ENCODE assay signal across 16 cellular contexts in genomic region chr3:14957933-14958332, GRCh38. TPM values are rescaled to one million over a fixed set of nuclear protein-coding genes. Genes with fewer than 3 reads are reported as not detected.
DNase-seq lines count a peak whose midpoint lies in the region; ATAC-seq, FAIRE-seq and TF ChIP-seq lines count a peak whose summit lies in the region.
"Had no signal": no experiment of that assay in that cellular context is flagged by ENCODE, and none has a peak within 500 bp of the region (broad histone marks: within the 10 kb centered on the region; RNA-seq: fewer than 3 reads in every experiment).

No MANE protein-coding gene starts in this region.

- H4K20me1 ChIP-seq in BLaER1 = peaks cover 94% of the 10 kb centered on the region

- H3K4me1 Mint-ChIP-seq in T-helper 17 cell = peaks cover 39% of the 10 kb centered on the region
- peaks cover 35 to 82% of the 10 kb centered on the region in 2 donors for H3K4me1 Mint-ChIP-seq in immature natural killer cell

- H3K9me3 ChIP-seq in BLaER1 (no peaks in the 10 kb centered on the region), T-helper 17 cell (ENCODE audit: control insufficient read depth, low read length, poor library complexity, severe bottlenecking) (no peaks in the 10 kb centered on the region)
- H3K9me3 ChIP-seq: BE2C, right atrium auricular region had no signal

- no peak overlapping the region for H3K9ac ChIP-seq in BLaER1

- peaks cover 31% of the 10 kb centered on the region for H3K4me1 ChIP-seq in BLaER1
- H3K4me1 ChIP-seq: BE2C had no signal

- peak overlapping the region; percentile 2 for H3K4me3 Mint-ChIP-seq in T-helper 17 cell
- peak overlapping the region in 1 of 5 donors; percentile 25 for H3K4me3 Mint-ChIP-seq in immature natural killer cell

- no peaks in the 10 kb centered on the region for H3K27me3 ChIP-seq in BLaER1
- H3K27me3 ChIP-seq: BE2C, right atrium auricular region had no signal

- H3K27ac ChIP-seq in BLaER1 = no peak overlapping the region
- H3K27ac ChIP-seq: right atrium auricular region had no signal

- ATAC-seq in T-helper 17 cell = no peak
- ATAC-seq in stimulated activated naive CD8-positive, alpha-beta T cell treated with anti-CD3 and anti-CD28 coated beads, Interleukin-15, Interleukin-2, amounts not matched to agents 100 U/mL and 50 U/mL, for 24 hours = no peak

- peak; percentile 51 for FAIRE-seq in GM12892 (lab: Jason Lieb, UNC)

- H3K36me3 Mint-ChIP-seq in T-helper 17 cell (ENCODE audit: low read depth) (peaks cover 7% of the 10 kb centered on the region), immature natural killer cell (peaks cover 0 to 7% (median 0%) of the 10 kb centered on the region in 3 donors)

- no peaks in the 10 kb centered on the region for H3K9me3 Mint-ChIP-seq in immature natural killer cell

- H3K27ac Mint-ChIP-seq in T-helper 17 cell = peak overlapping the region; percentile 96
- peak overlapping the region; percentile 68 to 98 (median 86) for H3K27ac Mint-ChIP-seq in immature natural killer cell

- H3K36me3 ChIP-seq in BLaER1 = peaks cover 47% of the 10 kb centered on the region
- H3K36me3 ChIP-seq: BE2C, right atrium auricular region had no signal

- peak overlapping the region; percentile 50 for H3K4me2 ChIP-seq in BLaER1

- H3K27me3 Mint-ChIP-seq in T-helper 17 cell = no peaks in the 10 kb centered on the region
- H3K27me3 Mint-ChIP-seq in immature natural killer cell (ENCODE audit: low read depth in 3 of 3) = peaks cover 0 to 1% (median 0%) of the 10 kb centered on the region in 3 donors

- no peak for DNase-seq in GM12892 (ENCODE audit: insufficient read length)
- no peak for DNase-seq in T-helper 17 cell
- DNase-seq in immature natural killer cell = no peak
- DNase-seq in activated CD4-positive, CD25-positive, alpha-beta regulatory T cell (lab: John Stamatoyannopoulos, UW) = no peak
- no peak for DNase-seq in stimulated activated naive CD8-positive, alpha-beta T cell treated with anti-CD3 and anti-CD28 coated beads, Interleukin-15, Interleukin-2, amounts not matched to agents 100 U/mL and 50 U/mL, for 24 hours
- no peak for DNase-seq in NOMO-1 (lab: John Stamatoyannopoulos, UW; ENCODE audit: unreplicated experiment in 2 of 2)
- no peak for DNase-seq in MV-4-11 (lab: John Stamatoyannopoulos, UW)
- DNase-seq: activated T-cell treated with anti-CD3 and anti-CD28 coated beads, Interleukin-2, amount 50 U/mL, for 1 hour; BE2C; effector CD8-positive, alpha-beta T cell; H7; kidney glomerular epithelial cell; NCI-H1105 treated with DMSO at 0.1 percent for 48 hours; NCI-H524 had no signal

- H3K4me3 ChIP-seq in BLaER1 = no peak overlapping the region
- H3K4me3 ChIP-seq: right atrium auricular region had no signal

- TF ChIP-seq POLR2A in GM12892 (IDR thresholded peaks at IDR 0.05; ENCODE audit: low read depth, low read length) = no peak

RNA-seq across cellular contexts. Expression of gene NR2C2, which starts 10.6 kb away (rescaled TPM):
- polyA plus RNA-seq in GM12892 (2012; ENCODE audit: missing spikeins) = 16.0 TPM
- total RNA-seq in T-helper 17 cell = 10 to 100 TPM; 47.1 to 48.3 TPM
- polyA plus RNA-seq in immature natural killer cell = 10 to 100 TPM in 2 of 3 donors, 1 to 10 TPM in 1; 6.0 to 23.7 (median 10.5) TPM
